16 cellular contexts compared by ENCODE assay signal in genomic region chr13:35472308-35473008, GRCh38. TPM values are rescaled to one million over a fixed set of nuclear protein-coding genes. Genes with fewer than 3 reads are reported as not detected.
DNase-seq lines count a peak whose midpoint lies in the region; ATAC-seq and TF ChIP-seq lines count a peak whose summit lies in the region.
"Had no signal": no experiment of that assay in that cellular context is flagged by ENCODE, and none has a peak within 500 bp of the region (broad histone marks: within the 10 kb centered on the region; RNA-seq: fewer than 3 reads in every experiment).

No MANE protein-coding gene starts in this region.

- no peak for TF ChIP-seq POLR2A in prostate gland (IDR thresholded peaks at IDR 0.05)

- peak; percentile 19 for ATAC-seq in activated naive CD8-positive, alpha-beta T cell treated with anti-CD3 and anti-CD28 coated beads, Interleukin-2, amount 10 ng/mL, durations not matched to agents 7 days and 5 days (ENCODE audit: low read depth)
- no peak for ATAC-seq in effector memory CD8-positive, alpha-beta T cell (replicated peaks)
- ATAC-seq: activated T-cell treated with anti-CD3 and anti-CD28 coated beads, Interleukin-2, amount 50 U/mL, for 4 hours; left lung had no signal

- DNase-seq in activated naive CD8-positive, alpha-beta T cell treated with anti-CD3 and anti-CD28 coated beads, Interleukin-2, amount 10 ng/mL, durations not matched to agents 7 days and 5 days = peak; percentile 32
- no peak for DNase-seq in activated naive CD8-positive, alpha-beta T cell treated with anti-CD3 and anti-CD28 coated beads for 36 hours
- DNase-seq in astrocyte of the spinal cord (ENCODE audit: low read depth, low spot score) (peak; percentile 10), mesothelial cell of epicardium (ENCODE audit: low spot score in 2 of 2, unreplicated experiment in 2 of 2) (no peak), type B pancreatic cell (ENCODE audit: extremely low spot score, unreplicated experiment) (no peak), prostate gland (ENCODE audit: low spot score) (no peak), glomerular visceral epithelial cell (ENCODE audit: extremely low spot score) (no peak)
- no peak for DNase-seq in effector memory CD8-positive, alpha-beta T cell
- DNase-seq: activated CD4-positive, CD25-positive, alpha-beta regulatory T cell; activated T-cell treated with anti-CD3 and anti-CD28 coated beads, Interleukin-2, amount 50 U/mL, for 4 hours; aorta; effector CD4-positive, alpha-beta T cell; NCI-H1930 had no signal

- H3K27me3 ChIP-seq in prostate gland (replicated peaks; ENCODE audit: insufficient read depth) = peaks cover 13% of the 10 kb centered on the region

- peaks cover 41% of the 10 kb centered on the region for H3K4me1 Mint-ChIP-seq in activated naive CD8-positive, alpha-beta T cell treated with anti-CD3 and anti-CD28 coated beads, Interleukin-2, amount 10 ng/mL, durations not matched to agents 7 days and 5 days
- peaks cover 42% of the 10 kb centered on the region for H3K4me1 Mint-ChIP-seq in activated naive CD8-positive, alpha-beta T cell treated with anti-CD3 and anti-CD28 coated beads for 36 hours
- H3K4me1 Mint-ChIP-seq in mesothelial cell of epicardium (peaks cover 51% of the 10 kb centered on the region), type B pancreatic cell (ENCODE audit: unreplicated experiment) (peaks cover 46% of the 10 kb centered on the region)
- peaks cover 0 to 10% of the 10 kb centered on the region in 2 donors for H3K4me1 Mint-ChIP-seq in effector memory CD8-positive, alpha-beta T cell (ENCODE audit: low read depth in 2 of 2)

- H3K4me1 ChIP-seq in prostate gland (replicated peaks) = no peaks in the 10 kb centered on the region

- peak overlapping the region; percentile 10 for H3K4me3 ChIP-seq in astrocyte of the spinal cord (ENCODE audit: low read depth, low read length)
- no peak overlapping the region for H3K4me3 ChIP-seq in prostate gland
- H3K4me3 ChIP-seq: left lung, SK-N-MC, upper lobe of left lung had no signal

- POLR2A ChIA-PET in activated naive CD8-positive, alpha-beta T cell treated with anti-CD3 and anti-CD28 coated beads, Interleukin-2, amount 10 ng/mL, durations not matched to agents 7 days and 5 days (lab: Charles Lee) = no interaction called here

- peaks cover 2% of the 10 kb centered on the region for H3K9me3 Mint-ChIP-seq in activated naive CD8-positive, alpha-beta T cell treated with anti-CD3 and anti-CD28 coated beads, Interleukin-2, amount 10 ng/mL, durations not matched to agents 7 days and 5 days
- peaks cover 14% of the 10 kb centered on the region for H3K9me3 Mint-ChIP-seq in activated naive CD8-positive, alpha-beta T cell treated with anti-CD3 and anti-CD28 coated beads for 36 hours
- H3K9me3 Mint-ChIP-seq in mesothelial cell of epicardium = no peaks in the 10 kb centered on the region
- H3K9me3 Mint-ChIP-seq in type B pancreatic cell = no peaks in the 10 kb centered on the region
- peaks cover 6 to 14% of the 10 kb centered on the region in 2 donors for H3K9me3 Mint-ChIP-seq in effector memory CD8-positive, alpha-beta T cell

- no peaks in the 10 kb centered on the region for H3K36me3 ChIP-seq in prostate gland
- H3K36me3 ChIP-seq: left lung, upper lobe of left lung had no signal

- peaks cover 4% of the 10 kb centered on the region for H3K36me3 Mint-ChIP-seq in activated naive CD8-positive, alpha-beta T cell treated with anti-CD3 and anti-CD28 coated beads, Interleukin-2, amount 10 ng/mL, durations not matched to agents 7 days and 5 days
- peaks cover 9% of the 10 kb centered on the region for H3K36me3 Mint-ChIP-seq in activated naive CD8-positive, alpha-beta T cell treated with anti-CD3 and anti-CD28 coated beads for 36 hours
- peaks cover 1% of the 10 kb centered on the region for H3K36me3 Mint-ChIP-seq in mesothelial cell of epicardium
- peaks cover 13% of the 10 kb centered on the region for H3K36me3 Mint-ChIP-seq in type B pancreatic cell
- no peaks in the 10 kb centered on the region for H3K36me3 Mint-ChIP-seq in effector memory CD8-positive, alpha-beta T cell (ENCODE audit: insufficient read depth)

- peak overlapping the region; percentile 20 for H3K4me3 Mint-ChIP-seq in activated naive CD8-positive, alpha-beta T cell treated with anti-CD3 and anti-CD28 coated beads, Interleukin-2, amount 10 ng/mL, durations not matched to agents 7 days and 5 days
- no peak overlapping the region for H3K4me3 Mint-ChIP-seq in activated naive CD8-positive, alpha-beta T cell treated with anti-CD3 and anti-CD28 coated beads for 36 hours
- H3K4me3 Mint-ChIP-seq in mesothelial cell of epicardium (peak overlapping the region; percentile 54), type B pancreatic cell (peak overlapping the region; percentile 84)
- no peak overlapping the region for H3K4me3 Mint-ChIP-seq in effector memory CD8-positive, alpha-beta T cell
- H3K4me3 Mint-ChIP-seq: activated T-cell treated with anti-CD3 and anti-CD28 coated beads, Interleukin-2, amount 50 U/mL, for 4 hours had no signal

- H3K27ac ChIP-seq in prostate gland = no peak overlapping the region
- H3K27ac ChIP-seq: left lung, SK-N-MC, upper lobe of left lung had no signal

- H3K27me3 Mint-ChIP-seq in activated naive CD8-positive, alpha-beta T cell treated with anti-CD3 and anti-CD28 coated beads, Interleukin-2, amount 10 ng/mL, durations not matched to agents 7 days and 5 days = peaks cover 87% of the 10 kb centered on the region
- H3K27me3 Mint-ChIP-seq in activated naive CD8-positive, alpha-beta T cell treated with anti-CD3 and anti-CD28 coated beads for 36 hours = peaks cover 88% of the 10 kb centered on the region
- H3K27me3 Mint-ChIP-seq in mesothelial cell of epicardium (ENCODE audit: low read depth) = peaks cover 90% of the 10 kb centered on the region
- H3K27me3 Mint-ChIP-seq in type B pancreatic cell = peaks cover 89% of the 10 kb centered on the region
- H3K27me3 Mint-ChIP-seq in effector memory CD8-positive, alpha-beta T cell = peaks cover 21 to 52% of the 10 kb centered on the region in 2 donors

- intact Hi-C loops in prostate gland (cut with DNase I) = no loop called here

- in situ Hi-C loops in astrocyte of the spinal cord (cut with HindIII; ENCODE audit: low sequenced_read_pairs) = no loop called here

- H3K9me3 ChIP-seq in prostate gland = no peaks in the 10 kb centered on the region
- H3K9me3 ChIP-seq: left lung had no signal

- no peak overlapping the region for H3K27ac Mint-ChIP-seq in activated naive CD8-positive, alpha-beta T cell treated with anti-CD3 and anti-CD28 coated beads, Interleukin-2, amount 10 ng/mL, durations not matched to agents 7 days and 5 days
- no peak overlapping the region for H3K27ac Mint-ChIP-seq in activated naive CD8-positive, alpha-beta T cell treated with anti-CD3 and anti-CD28 coated beads for 36 hours
- H3K27ac Mint-ChIP-seq in mesothelial cell of epicardium (no peak overlapping the region), type B pancreatic cell (no peak overlapping the region)
- no peak overlapping the region for H3K27ac Mint-ChIP-seq in effector memory CD8-positive, alpha-beta T cell

- WGBS in prostate gland = 65% methylated on average over 7 of the region's 7 CpGs

- TF ChIP-seq CTCF in astrocyte of the spinal cord (IDR thresholded peaks at IDR 0.05; ENCODE audit: low read depth, low read length) (no peak), mesothelial cell of epicardium (IDR thresholded peaks at IDR 0.05; ENCODE audit: unreplicated experiment) (no peak), type B pancreatic cell (conservative IDR thresholded peaks at IDR 0.05) (no peak), prostate gland (IDR thresholded peaks at IDR 0.05) (no peak)

RNA-seq across cellular contexts. Expression of gene MAB21L1, which starts 4.0 kb away (rescaled TPM):
- under 1 TPM in 1 of 2 experiments, not detected in 1; 0.09 TPM for total RNA-seq in activated naive CD8-positive, alpha-beta T cell treated with anti-CD3 and anti-CD28 coated beads, Interleukin-2, amount 10 ng/mL, durations not matched to agents 7 days and 5 days
- under 1 TPM in 1 of 2 experiments, not detected in 1; 0.06 TPM for total RNA-seq in activated naive CD8-positive, alpha-beta T cell treated with anti-CD3 and anti-CD28 coated beads for 36 hours
- total RNA-seq in mesothelial cell of epicardium (0.58 to 0.80 TPM (median 0.77 TPM) in 3 replicates), type B pancreatic cell (ENCODE audit: low replicate concordance) (0.21 and 11.0 TPM in 2 replicates), prostate gland (1 to 10 TPM in 1 of 2 donors, under 1 TPM in 1; 0.51 to 3.1 TPM)
- total RNA-seq: activated T-cell treated with anti-CD3 and anti-CD28 coated beads, Interleukin-2, amount 50 U/mL, for 4 hours had no signal

Comparison
In these comparisons a context has a peak if more than half of its experiments do, and no peak if none do; other contexts are left out.
1. DNase-seq: peak in activated naive CD8-positive, alpha-beta T cell treated with anti-CD3 and anti-CD28 coated beads, Interleukin-2, amount 10 ng/mL, durations not matched to agents 7 days and 5 days (single experiment) and astrocyte of the spinal cord (single experiment); none in activated naive CD8-positive, alpha-beta T cell treated with anti-CD3 and anti-CD28 coated beads for 36 hours (single experiment), mesothelial cell of epicardium (0 of 2), type B pancreatic cell (single experiment), prostate gland (single experiment), effector memory CD8-positive, alpha-beta T cell (0 of 3) and glomerular visceral epithelial cell (single experiment).
2. H3K4me3 Mint-ChIP-seq: peak in activated naive CD8-positive, alpha-beta T cell treated with anti-CD3 and anti-CD28 coated beads, Interleukin-2, amount 10 ng/mL, durations not matched to agents 7 days and 5 days (single experiment), mesothelial cell of epicardium (single experiment) and type B pancreatic cell (single experiment); none in activated naive CD8-positive, alpha-beta T cell treated with anti-CD3 and anti-CD28 coated beads for 36 hours (single experiment) and effector memory CD8-positive, alpha-beta T cell (0 of 2).